ENCODE assay signal across 21 cellular contexts in the genomic region with DNA sequence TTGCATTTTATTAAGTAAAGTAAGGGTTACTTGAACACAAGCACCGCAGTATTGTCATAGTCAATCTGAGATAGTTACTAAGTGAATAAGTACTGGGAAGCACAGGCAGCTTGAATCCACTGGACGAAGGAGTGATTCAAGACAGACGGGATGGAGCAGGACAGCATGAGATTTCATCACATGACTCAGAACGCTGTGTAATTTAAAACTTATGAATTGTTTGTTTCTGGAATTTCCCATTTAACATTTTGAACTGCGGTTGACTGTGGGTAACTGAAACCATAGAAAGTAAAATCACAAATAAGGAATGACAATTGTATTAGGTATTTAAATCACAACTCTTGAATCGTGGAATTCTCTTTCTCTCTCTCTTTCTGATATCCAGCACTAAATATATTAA.
A peak's percentile ranks its signal among the peaks of the same experiment; 100 is the strongest.
DNase-seq lines count a peak whose midpoint lies in the region; ATAC-seq and TF ChIP-seq lines count a peak whose summit lies in the region.
"Had no signal": no experiment of that assay in that cellular context is flagged by ENCODE, and none has a peak within 500 bp of the region (broad histone marks: within the 10 kb centered on the region; RNA-seq: fewer than 3 reads in every experiment).

No MANE protein-coding gene starts in this region.

- no peak overlapping the region for H2AK9ac ChIP-seq in IMR-90 (replicated peaks; ENCODE audit: low read depth, low read length, poor library complexity)

- no peak overlapping the region for H3K27ac Mint-ChIP-seq in CD8-positive, alpha-beta memory T cell
- H3K27ac Mint-ChIP-seq: activated naive CD8-positive, alpha-beta T cell treated with anti-CD3 and anti-CD28 coated beads, Interleukin-2, amount 10 ng/mL, durations not matched to agents 7 days and 5 days; activated T-cell treated with anti-CD3 and anti-CD28 coated beads, Interleukin-2, amount 50 U/mL, for 24 hours; CD4-positive, alpha-beta memory T cell; dendritic cell treated with granulocyte-macrophage colony-stimulating factor and Interleukin-4, amounts not matched to agents 40 ng/mL and 50 ng/mL, for 4 days; nephron progenitor cell; T-helper 1 cell treated with Interleukin-12 subunit alpha and Interleukin-12 subunit beta and Interleukin-4 antibody, amounts not matched to agents 30 μg/mL and 1 μg/mL, for 36 hours had no signal

- H3K4me3 ChIP-seq in IMR-90 (ENCODE audit: insufficient read depth, low read depth, low read length), result no peak overlapping the region
- H3K4me3 ChIP-seq in brain microvascular endothelial cell (ENCODE audit: low read depth, low read length), result no peak overlapping the region
- no peak overlapping the region for H3K4me3 ChIP-seq in CD8-positive, alpha-beta memory T cell (ENCODE audit: low read length)
- H3K4me3 ChIP-seq: right lobe of liver, stomach had no signal

- no peak overlapping the region for H4K8ac ChIP-seq in IMR-90 (ENCODE audit: low read depth in 2 of 2, low read length in 2 of 2)

- no peaks in the 10 kb centered on the region for H3K27me3 Mint-ChIP-seq in CD8-positive, alpha-beta memory T cell
- H3K27me3 Mint-ChIP-seq: activated naive CD8-positive, alpha-beta T cell treated with anti-CD3 and anti-CD28 coated beads, Interleukin-2, amount 10 ng/mL, durations not matched to agents 7 days and 5 days; activated T-cell treated with anti-CD3 and anti-CD28 coated beads, Interleukin-2, amount 50 U/mL, for 24 hours; CD4-positive, alpha-beta memory T cell; dendritic cell treated with granulocyte-macrophage colony-stimulating factor and Interleukin-4, amounts not matched to agents 40 ng/mL and 50 ng/mL, for 4 days had no signal

- H4K20me1 ChIP-seq in IMR-90 (ENCODE audit: insufficient read depth, low read length), result no peaks in the 10 kb centered on the region

- no peak overlapping the region; the same call in 1 of the 2 replicates for H3K18ac ChIP-seq in IMR-90 (ENCODE audit: low read depth, low read length)

- H2BK5ac ChIP-seq in IMR-90 (ENCODE audit: low read depth, low read length, poor library complexity, severe bottlenecking), result peak overlapping the region; percentile 75

- in situ Hi-C loops in Caki2 (cut with HindIII; ENCODE audit: low pct_unique_long_range_greater_than_20kb, low sequenced_read_pairs), result no loop called here
- in situ Hi-C loops in IMR-90 (cut with MboI; ENCODE audit: low sequenced_read_pairs), result no loop called here
- in situ Hi-C loops in brain microvascular endothelial cell (cut with HindIII; ENCODE audit: low pct_ligation_motif_present, low sequenced_read_pairs), result no loop called here

- no peak for TF ChIP-seq POLR2A in IMR-90 (IDR thresholded peaks at IDR 0.05; ENCODE audit: low read depth, low read length)

- peaks cover 4% of the 10 kb centered on the region; the same call in 1 of the 2 replicates for H3K4me1 ChIP-seq in IMR-90 (ENCODE audit: control insufficient read depth, insufficient read depth, low read length)
- H3K4me1 ChIP-seq in CD8-positive, alpha-beta memory T cell (ENCODE audit: insufficient read depth, low read length), result no peaks in the 10 kb centered on the region
- H3K4me1 ChIP-seq: right lobe of liver, stomach had no signal

- H2BK20ac ChIP-seq in IMR-90 (ENCODE audit: low read depth, low read length), result no peak overlapping the region

- H3K9me1 ChIP-seq in IMR-90 (ENCODE audit: insufficient read depth, low read length), result no peaks in the 10 kb centered on the region

- H3K79me1 ChIP-seq in IMR-90 (ENCODE audit: low read depth in 1 of 2, low read length in 2 of 2), result no peaks in the 10 kb centered on the region

- no peak overlapping the region for H4K5ac ChIP-seq in IMR-90 (ENCODE audit: low read depth, low read length)

- H3K36me3 ChIP-seq in IMR-90 (ENCODE audit: control insufficient read depth, insufficient read depth, low read length) (no peaks in the 10 kb centered on the region), brain microvascular endothelial cell (replicated peaks) (no peaks in the 10 kb centered on the region)
- H3K36me3 ChIP-seq in CD8-positive, alpha-beta memory T cell (ENCODE audit: insufficient read depth, low read length), result no peaks in the 10 kb centered on the region
- H3K36me3 ChIP-seq: right lobe of liver, stomach had no signal

- peak; percentile 36 for DNase-seq in Caki2 (ENCODE audit: low read depth)
- DNase-seq in IMR-90, result peak; percentile 98
- DNase-seq in brain microvascular endothelial cell, result peak; percentile 57
- DNase-seq in kidney tubule cell (ENCODE audit: low spot score), result peak; percentile 93
- no peak for DNase-seq in HEK293T (ENCODE audit: extremely low spot score)
- DNase-seq in CD8-positive, alpha-beta memory T cell, result no peak
- DNase-seq in GM10248 (ENCODE audit: extremely low spot score), result no peak
- DNase-seq: activated CD4-positive, alpha-beta T cell treated with anti-CD3 and anti-CD28 coated beads for 1 hour; activated naive CD8-positive, alpha-beta T cell treated with anti-CD3 and anti-CD28 coated beads, Interleukin-2, amount 10 ng/mL, durations not matched to agents 7 days and 5 days; activated T-cell treated with anti-CD3 and anti-CD28 coated beads, Interleukin-2, amount 50 U/mL, for 24 hours; CD4-positive, alpha-beta memory T cell; head of caudate nucleus; NCI-H2227 treated with DMSO at 0.1 percent for 48 hours; nephron progenitor cell; right lobe of liver; stomach had no signal

- intact Hi-C loops in IMR-90 (cut with micrococcal nuclease), result no loop called here

- H3K4me3 Mint-ChIP-seq in CD8-positive, alpha-beta memory T cell, result no peak overlapping the region
- H3K4me3 Mint-ChIP-seq: activated naive CD8-positive, alpha-beta T cell treated with anti-CD3 and anti-CD28 coated beads, Interleukin-2, amount 10 ng/mL, durations not matched to agents 7 days and 5 days; activated T-cell treated with anti-CD3 and anti-CD28 coated beads, Interleukin-2, amount 50 U/mL, for 24 hours; CD4-positive, alpha-beta memory T cell; dendritic cell treated with granulocyte-macrophage colony-stimulating factor and Interleukin-4, amounts not matched to agents 40 ng/mL and 50 ng/mL, for 4 days; nephron progenitor cell; T-helper 1 cell treated with Interleukin-12 subunit alpha and Interleukin-12 subunit beta and Interleukin-4 antibody, amounts not matched to agents 30 μg/mL and 1 μg/mL, for 36 hours had no signal

- H2BK15ac ChIP-seq in IMR-90 (ENCODE audit: low read depth, low read length), result no peak overlapping the region

- H3K4me1 Mint-ChIP-seq in CD8-positive, alpha-beta memory T cell, result no peaks in the 10 kb centered on the region
- H3K4me1 Mint-ChIP-seq: activated naive CD8-positive, alpha-beta T cell treated with anti-CD3 and anti-CD28 coated beads, Interleukin-2, amount 10 ng/mL, durations not matched to agents 7 days and 5 days; CD4-positive, alpha-beta memory T cell; nephron progenitor cell had no signal

- no peak overlapping the region for H3K14ac ChIP-seq in IMR-90 (replicated peaks; ENCODE audit: low read depth, low read length)

- no peak overlapping the region for H3K23ac ChIP-seq in IMR-90 (ENCODE audit: low read depth, low read length)

- no peak for TF ChIP-seq RAD21 in IMR-90 (IDR thresholded peaks at IDR 0.05; ENCODE audit: low read length)

- H3K56ac ChIP-seq in IMR-90 (ENCODE audit: extremely low read depth, insufficient read depth, low read length), result no peak overlapping the region

- CTCF ChIA-PET in IMR-90 (lab: Yijun Ruan, JAX), result interaction anchor here (0.9 kb wide), 1 partner anchor 47 kb away, joined by 4 read pairs; no protein-coding TSS in a partner anchor
- CTCF ChIA-PET in HEK293T (lab: Yijun Ruan, JAX), result no interaction called here
- CTCF ChIA-PET in CD8-positive, alpha-beta memory T cell (lab: Charles Lee), result no interaction called here
- CTCF ChIA-PET in GM10248 (lab: Yijun Ruan, JAX), result no interaction called here

- TF ChIP-seq CTCF in IMR-90 (conservative IDR thresholded peaks at IDR 0.05; ENCODE audit: low read depth, low read length) (no peak), brain microvascular endothelial cell (IDR thresholded peaks at IDR 0.05; ENCODE audit: low read depth, low read length, missing control alignments) (no peak), GM10248 (IDR thresholded peaks at IDR 0.05; ENCODE audit: control extremely low read depth, extremely low read depth, low read depth, missing control alignments) (no peak)

- no peak overlapping the region for H4K91ac ChIP-seq in IMR-90 (ENCODE audit: insufficient read depth, low read depth, low read length)

- ATAC-seq in IMR-90 (ENCODE audit: low read depth) (peak; percentile 97), GM19035 (IDR thresholded peaks at IDR 0.05; ENCODE audit: unreplicated experiment) (no peak)
- ATAC-seq: HCT116, left lobe of liver, right lobe of liver had no signal

- H3K9me3 Mint-ChIP-seq in CD8-positive, alpha-beta memory T cell, result peaks cover 2 to 52% (median 11%) of the 10 kb centered on the region in 5 donors
- H3K9me3 Mint-ChIP-seq: activated naive CD8-positive, alpha-beta T cell treated with anti-CD3 and anti-CD28 coated beads, Interleukin-2, amount 10 ng/mL, durations not matched to agents 7 days and 5 days; dendritic cell treated with granulocyte-macrophage colony-stimulating factor and Interleukin-4, amounts not matched to agents 40 ng/mL and 50 ng/mL, for 4 days; nephron progenitor cell had no signal

- no peak overlapping the region for H3K9ac ChIP-seq in IMR-90 (ENCODE audit: low read depth, low read length)

- no peak overlapping the region for H2AFZ ChIP-seq in IMR-90 (replicated peaks; ENCODE audit: low read length, poor library complexity)

- POLR2A ChIA-PET in IMR-90 (lab: Charles Lee; ENCODE audit: unreplicated experiment) (no interaction called here), HEK293T (lab: Yijun Ruan, JAX) (no interaction called here), GM10248 (lab: Yijun Ruan, JAX) (no interaction called here)
- POLR2A ChIA-PET in CD8-positive, alpha-beta memory T cell (lab: Charles Lee), result no interaction called here

- dilution Hi-C loops in IMR-90 (cut with HindIII; ENCODE audit: low sequenced_read_pairs, unreplicated experiment), result no loop called here

- no peak overlapping the region for H2BK120ac ChIP-seq in IMR-90 (ENCODE audit: low read depth, low read length)

- WGBS in IMR-90 (ENCODE audit: extremely low coverage in 2 of 2, insufficient read length in 1 of 2), 2 experiments, result 20% methylated on average over 3 of the region's 6 CpGs; no CpG with 5 or more reads in 1 of the 2 experiments

- no peaks in the 10 kb centered on the region for H3K27me3 ChIP-seq in IMR-90 (ENCODE audit: control insufficient read depth, insufficient read depth, low read length)
- no peaks in the 10 kb centered on the region for H3K27me3 ChIP-seq in brain microvascular endothelial cell (replicated peaks)
- H3K27me3 ChIP-seq in CD8-positive, alpha-beta memory T cell (ENCODE audit: insufficient read depth, low read length, poor library complexity, severe bottlenecking), result no peaks in the 10 kb centered on the region
- H3K27me3 ChIP-seq: right lobe of liver, stomach had no signal

- no peak overlapping the region for H3K4me2 ChIP-seq in IMR-90 (ENCODE audit: low read depth, low read length)

- no TSS peak for BruUV-seq in IMR-90 (replicated peaks; lab: Mats Ljungman, UMichigan)

- no peak overlapping the region; the same call in 1 of the 2 replicates for H3K4ac ChIP-seq in IMR-90 (ENCODE audit: low read depth, low read length)

- H2AK5ac ChIP-seq in IMR-90 (ENCODE audit: low read depth, low read length), result no peak overlapping the region

- peak overlapping the region; percentile 41; the same call in 1 of the 2 replicates for H3K27ac ChIP-seq in IMR-90 (ENCODE audit: insufficient read depth, low read length)
- H3K27ac ChIP-seq in brain microvascular endothelial cell, result no peak overlapping the region
- no peak overlapping the region for H3K27ac ChIP-seq in CD8-positive, alpha-beta memory T cell (ENCODE audit: low read depth, low read length)
- H3K27ac ChIP-seq: right lobe of liver, stomach had no signal

- H3K36me3 Mint-ChIP-seq in CD8-positive, alpha-beta memory T cell, result peaks cover 0 to 2% (median 0%) of the 10 kb centered on the region in 3 donors
- H3K36me3 Mint-ChIP-seq: activated naive CD8-positive, alpha-beta T cell treated with anti-CD3 and anti-CD28 coated beads, Interleukin-2, amount 10 ng/mL, durations not matched to agents 7 days and 5 days; CD4-positive, alpha-beta memory T cell had no signal

- H3K9me3 ChIP-seq in IMR-90 (ENCODE audit: control insufficient read depth, insufficient read depth, low read length), result no peaks in the 10 kb centered on the region
- H3K9me3 ChIP-seq in CD8-positive, alpha-beta memory T cell (ENCODE audit: low read length), result no peaks in the 10 kb centered on the region
- H3K9me3 ChIP-seq: right lobe of liver, stomach had no signal

Comparison
In these comparisons a context has a peak if more than half of its experiments do, and no peak if none do; other contexts are left out.
1. DNase-seq: peak in Caki2 (single experiment), IMR-90 (single experiment), brain microvascular endothelial cell (single experiment) and kidney tubule cell (single experiment); none in HEK293T (single experiment), CD8-positive, alpha-beta memory T cell (0 of 5) and GM10248 (single experiment).